In genomic region chr9:114123031-114123977, GRCh38 we compare ENCODE assay signal across 1 cellular context.
TF ChIP-seq lines count a peak whose summit lies in the region.

No MANE protein-coding gene starts in this region.

TF ChIP-seq in HepG2, 621 proteins besides CTCF, POLR2A, EP300 and RAD21 (continued from another document):
- TF ChIP-seq ZNF609 (CRISPR knock-in tag; IDR thresholded peaks at IDR 0.05; ENCODE audit: borderline replicate concordance), result peak; percentile 79
- no peak for TF ChIP-seq ZNF546 (CRISPR knock-in tag; conservative IDR thresholded peaks at IDR 0.05)
- TF ChIP-seq PRDM10 (CRISPR knock-in tag; IDR thresholded peaks at IDR 0.05; ENCODE audit: low read depth), result no peak
- TF ChIP-seq SIN3B (IDR thresholded peaks at IDR 0.05; ENCODE audit: low read length), result no peak
- TF ChIP-seq SNRNP70 (IDR thresholded peaks at IDR 0.05; ENCODE audit: low read depth, low read length), result no peak
- TF ChIP-seq RBM22 (optimal IDR thresholded peaks at IDR 0.05; ENCODE audit: low read length), result no peak
- no peak for TF ChIP-seq MNT (IDR thresholded peaks at IDR 0.05)
- no peak for TF ChIP-seq SUZ12 (IDR thresholded peaks at IDR 0.05; ENCODE audit: low read depth, low read length)
TF ChIP-seq in HepG2: peak in this region for 97.
